18 cellular contexts compared by ENCODE assay signal in the genomic region with DNA sequence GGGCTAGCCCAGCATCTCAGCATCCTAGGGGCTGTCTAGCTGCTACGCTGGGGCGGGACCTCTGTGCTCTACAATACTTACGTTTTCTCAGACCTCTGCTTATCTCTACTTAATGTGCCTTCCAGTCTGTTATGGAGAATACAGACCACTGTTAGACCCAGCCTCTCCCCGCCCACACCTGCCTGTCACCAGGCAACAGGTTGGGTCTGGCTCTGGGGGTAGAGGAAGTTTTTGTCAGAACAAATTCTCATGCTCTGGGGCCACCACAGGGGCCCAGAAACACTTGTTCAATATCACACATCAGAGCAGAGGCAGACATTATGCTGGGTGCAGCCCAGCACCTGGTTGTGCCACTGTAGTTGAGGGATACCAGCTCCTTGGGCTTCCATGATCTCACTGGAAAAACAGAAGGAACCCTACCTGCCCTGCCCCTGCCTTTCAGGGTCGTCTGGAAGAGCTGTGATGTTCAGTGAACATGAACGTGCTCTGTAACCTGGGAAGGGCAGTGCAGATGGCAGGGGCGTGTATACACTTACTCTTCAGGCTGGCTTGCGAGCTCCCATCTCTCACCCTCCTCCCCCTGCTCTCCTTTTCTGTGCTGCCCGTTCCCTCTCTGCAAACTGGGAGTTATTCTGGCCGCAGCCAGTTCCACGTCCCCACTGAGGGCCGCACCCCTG.
DNase-seq lines count a peak whose midpoint lies in the region; ATAC-seq and TF ChIP-seq lines count a peak whose summit lies in the region.
"Had no signal": no experiment of that assay in that cellular context is flagged by ENCODE, and none has a peak within 500 bp of the region (broad histone marks: within the 10 kb centered on the region; RNA-seq: fewer than 3 reads in every experiment).

No MANE protein-coding gene starts in this region.

- no peaks in the 10 kb centered on the region for H3K9me3 ChIP-seq in NT2/D1 (ENCODE audit: insufficient read depth, low read length)
- H3K9me3 ChIP-seq in hepatocyte (ENCODE audit: low read depth), result no peaks in the 10 kb centered on the region
- H3K9me3 ChIP-seq: adrenal gland, BLaER1, pancreas, Peyer's patch, sigmoid colon, suprapubic skin had no signal

- H3K4me3 ChIP-seq in NT2/D1 (ENCODE audit: insufficient read length, low read depth), result no peak overlapping the region
- no peak overlapping the region for H3K4me3 ChIP-seq in hepatocyte
- H3K4me3 ChIP-seq: adrenal gland, BLaER1, pancreas, Peyer's patch, suprapubic skin had no signal

- H3K27ac ChIP-seq in hepatocyte, result no peak overlapping the region
- H3K27ac ChIP-seq: adrenal gland, BLaER1, pancreas, Peyer's patch, sigmoid colon, suprapubic skin had no signal

- DNase-seq in Right ventricle myocardium inferior (ENCODE audit: missing footprints), result no peak
- no peak for DNase-seq in cardiac septum (ENCODE audit: low spot score)
- no peak for DNase-seq in NT2/D1 (ENCODE audit: low read depth, low spot score)
- DNase-seq in hepatocyte (ENCODE audit: low spot score), result no peak
- no peak for DNase-seq in type B pancreatic cell (ENCODE audit: extremely low spot score, unreplicated experiment)
- no peak for DNase-seq in NCI-H1417 (lab: John Stamatoyannopoulos, UW)
- DNase-seq in D341Med (ENCODE audit: low spot score), result no peak
- DNase-seq in activated CD8-positive, alpha-beta memory T cell treated with anti-CD3 and anti-CD28 coated beads for 24 hours, result no peak
- DNase-seq: natural killer cell, NCI-H2081 treated with DMSO at 0.1 percent for 48 hours, sigmoid colon had no signal

- TF ChIP-seq CTCF in hepatocyte (IDR thresholded peaks at IDR 0.05; ENCODE audit: poor library complexity) (no peak), type B pancreatic cell (conservative IDR thresholded peaks at IDR 0.05) (no peak)

- H3K79me2 ChIP-seq in hepatocyte, result no peaks in the 10 kb centered on the region

- H4K20me1 ChIP-seq in hepatocyte (ENCODE audit: insufficient read depth, poor library complexity, severe bottlenecking), result no peaks in the 10 kb centered on the region
- H4K20me1 ChIP-seq: BLaER1 had no signal

- ATAC-seq in Right ventricle myocardium inferior, result peak; percentile 10

- peaks cover 12% of the 10 kb centered on the region for H3K4me1 Mint-ChIP-seq in type B pancreatic cell (ENCODE audit: unreplicated experiment)

- H3K4me2 ChIP-seq in hepatocyte, result peak overlapping the region; percentile 14
- H3K4me2 ChIP-seq: BLaER1 had no signal

- intact Hi-C loops in Right ventricle myocardium inferior (cut with DNase I), result no loop called here
- intact Hi-C loops in cardiac septum (cut with DNase I), result no loop called here

- no peak overlapping the region for H2AFZ ChIP-seq in hepatocyte

- no peak overlapping the region for H3K27ac Mint-ChIP-seq in type B pancreatic cell
- H3K27ac Mint-ChIP-seq: dendritic cell treated with granulocyte-macrophage colony-stimulating factor and Interleukin-4, amounts not matched to agents 40 ng/mL and 50 ng/mL, for 4 days; mesothelial cell of epicardium; natural killer cell had no signal

- H3K36me3 ChIP-seq in NT2/D1 (ENCODE audit: insufficient read depth, insufficient read length, low read length) (no peaks in the 10 kb centered on the region), hepatocyte (replicated peaks; ENCODE audit: insufficient read depth, low read depth) (no peaks in the 10 kb centered on the region)
- H3K36me3 ChIP-seq: adrenal gland, BLaER1, pancreas, Peyer's patch, sigmoid colon, suprapubic skin had no signal

- peaks cover 45% of the 10 kb centered on the region for H3K27me3 Mint-ChIP-seq in type B pancreatic cell

- H3K4me1 ChIP-seq in NT2/D1 (ENCODE audit: insufficient read depth, insufficient read length) (peaks cover 12% of the 10 kb centered on the region), hepatocyte (ENCODE audit: insufficient read depth) (no peaks in the 10 kb centered on the region)
- H3K4me1 ChIP-seq: adrenal gland, pancreas had no signal

- peak overlapping the region; percentile 21 for H3K4me3 Mint-ChIP-seq in type B pancreatic cell
- H3K4me3 Mint-ChIP-seq: dendritic cell treated with granulocyte-macrophage colony-stimulating factor and Interleukin-4, amounts not matched to agents 40 ng/mL and 50 ng/mL, for 4 days; mesothelial cell of epicardium; natural killer cell had no signal

- H3K36me3 Mint-ChIP-seq in type B pancreatic cell, result no peaks in the 10 kb centered on the region
- H3K36me3 Mint-ChIP-seq: mesothelial cell of epicardium, natural killer cell had no signal

- H3K27me3 ChIP-seq in NT2/D1 (ENCODE audit: insufficient read depth, insufficient read length) (no peaks in the 10 kb centered on the region), hepatocyte (peaks cover 10% of the 10 kb centered on the region)
- H3K27me3 ChIP-seq: BLaER1, Peyer's patch had no signal

- peak overlapping the region; percentile 42 for H3K9ac ChIP-seq in NT2/D1 (ENCODE audit: insufficient read length, low read depth)
- H3K9ac ChIP-seq: BLaER1 had no signal

- 44% methylated on average over 12 of the region's 12 CpGs for WGBS in hepatocyte (ENCODE audit: low lambda C conversion rate, missing lambda C conversion rate)

- H3K9me3 Mint-ChIP-seq in type B pancreatic cell, result no peaks in the 10 kb centered on the region
- H3K9me3 Mint-ChIP-seq: dendritic cell treated with granulocyte-macrophage colony-stimulating factor and Interleukin-4, amounts not matched to agents 40 ng/mL and 50 ng/mL, for 4 days; mesothelial cell of epicardium; natural killer cell had no signal

- no peaks in the 10 kb centered on the region for H3K9me2 ChIP-seq in hepatocyte (replicated peaks; ENCODE audit: insufficient read depth)
